In the genomic region with DNA sequence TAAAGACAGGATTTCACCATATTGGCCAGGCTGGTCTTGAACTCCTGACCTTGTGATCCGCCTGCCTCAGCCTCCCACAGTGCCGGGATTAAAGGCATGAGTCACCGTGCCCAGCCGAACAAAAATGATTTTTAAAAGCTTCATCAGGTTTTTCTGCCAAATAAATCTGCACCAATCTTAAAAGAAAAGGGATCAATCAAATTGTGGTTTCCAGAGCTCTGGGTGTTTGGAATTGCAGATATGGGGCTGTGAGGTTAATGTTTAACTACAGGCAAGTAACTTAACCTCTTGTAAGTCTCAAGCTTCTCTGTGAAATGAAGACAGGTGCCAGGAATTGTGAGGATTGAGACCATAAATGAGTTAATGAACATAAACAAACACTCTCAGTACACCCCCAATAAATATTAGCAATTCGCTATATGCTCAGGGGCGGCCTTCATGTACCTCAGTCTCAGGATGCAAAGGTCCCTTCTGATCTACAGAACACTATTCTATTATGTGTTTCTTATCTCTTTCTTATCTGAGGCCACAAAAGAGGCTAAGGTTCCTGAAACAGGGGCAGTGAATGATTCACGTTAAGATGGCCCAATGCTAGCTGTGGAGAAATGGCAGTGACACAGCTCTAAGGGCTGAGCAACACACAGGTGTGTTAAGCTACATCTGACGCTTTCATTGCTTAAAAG, we compare ENCODE assay signal across 14 cellular contexts. TPM values are rescaled to one million over a fixed set of nuclear protein-coding genes. Genes with fewer than 3 reads are reported as not detected.
DNase-seq lines count a peak whose midpoint lies in the region; ATAC-seq, FAIRE-seq and TF ChIP-seq lines count a peak whose summit lies in the region.
"Had no signal": no experiment of that assay in that cellular context is flagged by ENCODE, and none has a peak within 500 bp of the region (broad histone marks: within the 10 kb centered on the region; RNA-seq: fewer than 3 reads in every experiment).

No MANE protein-coding gene starts in this region.

- no peak overlapping the region for H3K4me3 ChIP-seq in MG63
- no peak overlapping the region for H3K4me3 ChIP-seq in colonic mucosa
- peak overlapping the region in 1 of 3 donors; percentile 8 for H3K4me3 ChIP-seq in right lobe of liver

- intact Hi-C loops in colonic mucosa (cut with DNase I): no loop called here
- intact Hi-C loops in right lobe of liver (cut with DNase I): no loop called here

- ATAC-seq in right lobe of liver (peak; percentile 45 to 72 (median 52)), GM21786 (IDR thresholded peaks at IDR 0.05; ENCODE audit: unreplicated experiment) (no peak)
- ATAC-seq: Panc1 had no signal

- TF ChIP-seq POLR2A in right lobe of liver (IDR thresholded peaks at IDR 0.05): no peak

- 28% methylated on average over 8 of the region's 8 CpGs for WGBS in right lobe of liver (ENCODE audit: insufficient coverage, low coverage, low lambda C conversion rate, missing lambda C conversion rate)

- peaks cover 21% of the 10 kb centered on the region for H3K4me1 ChIP-seq in colonic mucosa
- H3K4me1 ChIP-seq in right lobe of liver: peaks cover 0 to 72% (median 28%) of the 10 kb centered on the region in 4 donors

- in situ Hi-C loops in ACHN (cut with HindIII; ENCODE audit: low pct_ligation_motif_present, low pct_unique_long_range_greater_than_20kb, low sequenced_read_pairs): no loop called here

- no peak for FAIRE-seq in HTR-8/SVneo (lab: Jason Lieb, UNC)

- peak; percentile 41 for DNase-seq in ACHN
- peak; percentile 50 for DNase-seq in MG63
- peak; percentile 56 for DNase-seq in colonic mucosa
- peak in 1 of 3 donors; percentile 65 for DNase-seq in right lobe of liver
- DNase-seq in H4 (ENCODE audit: low spot score): no peak
- no peak for DNase-seq in DMS 273 (lab: John Stamatoyannopoulos, UW; ENCODE audit: unreplicated experiment)
- no peak for DNase-seq in HTR-8/SVneo (ENCODE audit: insufficient read length, low spot score)
- DNase-seq: activated CD4-positive, alpha-beta memory T cell treated with anti-CD3 and anti-CD28 coated beads, Interleukin-2, amount 10 ng/mL, durations not matched to agents 7 days and 5 days; activated naive CD8-positive, alpha-beta T cell treated with anti-CD3 and anti-CD28 coated beads for 36 hours; GDM1; NCI-H1092 treated with DMSO at 0.1 percent for 48 hours; NCI-H2171 treated with DMSO at 0.1 percent for 48 hours had no signal

- H3K27ac ChIP-seq in colonic mucosa (peak overlapping the region; percentile 78), right lobe of liver (peak overlapping the region in 2 of 3 donors; percentile 14 to 68)

- H3K27me3 ChIP-seq in MG63 (no peaks in the 10 kb centered on the region), colonic mucosa (no peaks in the 10 kb centered on the region), right lobe of liver (no peaks in the 10 kb centered on the region)

- peaks cover 37% of the 10 kb centered on the region for H3K36me3 ChIP-seq in MG63
- no peaks in the 10 kb centered on the region for H3K36me3 ChIP-seq in colonic mucosa
- H3K36me3 ChIP-seq in right lobe of liver: peaks cover 0 to 24% (median 2%) of the 10 kb centered on the region in 4 donors

- H3K9me3 ChIP-seq in MG63 (no peaks in the 10 kb centered on the region), colonic mucosa (no peaks in the 10 kb centered on the region), right lobe of liver (no peaks in the 10 kb centered on the region)

- peak overlapping the region in 1 of 2 donors; percentile 30 for H3K9ac ChIP-seq in colonic mucosa (ENCODE audit: low read depth in 2 of 2, low read length in 2 of 2)

- TF ChIP-seq CTCF in colonic mucosa (IDR thresholded peaks at IDR 0.05): no peak
- no peak for TF ChIP-seq CTCF in right lobe of liver (IDR thresholded peaks at IDR 0.05)

RNA-seq across cellular contexts. Expression of a gene that starts 7.1 kb away (rescaled TPM):
- total RNA-seq in MG63 (2014; rRNA removed; shearing (Covaris generic); ENCODE audit: low replicate concordance): 62.5 and 77.3 TPM in 2 replicates
- total RNA-seq in colonic mucosa: 10 to 100 TPM; 34.9 to 40.5 TPM
- total RNA-seq in right lobe of liver: 10 to 100 TPM; 18.5 to 24.3 (median 20.1) TPM
- 74.1 and 79.6 TPM in 2 replicates for total RNA-seq in H4 (2014; rRNA removed; shearing (Covaris generic))

Comparison
In these comparisons a context has a peak if more than half of its experiments do, and no peak if none do; other contexts are left out.
1. DNase-seq: peak in ACHN (single experiment), MG63 (single experiment) and colonic mucosa (single experiment); none in H4 (single experiment), DMS 273 (single experiment) and HTR-8/SVneo (single experiment).